ENCODE assay signal across 1 cellular context in the genomic region with DNA sequence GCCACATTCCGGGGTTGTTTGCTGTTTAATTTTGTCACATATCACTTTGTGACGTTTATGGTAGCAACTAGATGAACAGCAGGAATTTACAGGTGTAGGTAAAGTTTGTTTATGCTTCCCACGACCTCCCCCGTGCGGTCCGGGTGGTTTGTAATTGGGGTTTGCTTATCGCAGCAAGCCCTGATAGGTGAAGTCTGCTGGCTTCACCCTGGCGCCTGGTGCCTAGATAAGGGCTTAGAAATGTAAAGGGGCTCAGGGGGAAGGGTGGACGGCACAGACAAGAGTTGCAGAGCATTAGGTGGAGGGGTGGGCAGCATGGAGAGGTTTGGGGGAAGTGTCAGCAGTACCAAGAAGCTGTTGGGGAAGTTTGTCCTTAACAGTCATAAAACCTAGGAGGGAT.
A peak's percentile ranks its signal among the peaks of the same experiment; 100 is the strongest.
TF ChIP-seq lines count a peak whose summit lies in the region.

No MANE protein-coding gene starts in this region.

TF ChIP-seq in K562, 482 proteins besides CTCF, POLR2A, EP300 and RAD21 (continued from another document):
- TF ChIP-seq NR2C1 (IDR thresholded peaks at IDR 0.05) (no peak), NR2C1 (tag; IDR thresholded peaks at IDR 0.05) (no peak), TRIM24 (IDR thresholded peaks at IDR 0.05) (peak; percentile 51 to 82; a peak in 3 of 4 replicates), ZEB2 (IDR thresholded peaks at IDR 0.05) (peak; percentile 88), ZNF79 (CRISPR knock-in tag; IDR thresholded peaks at IDR 0.05; ENCODE audit: low read depth) (no peak), SMAD4 (CRISPR knock-in tag; conservative IDR thresholded peaks at IDR 0.05) (peak; percentile 56), HDAC2 (IDR thresholded peaks at IDR 0.05) (0 out of 2 replicates have a peak, but pooled peaks have one; percentile 34), GABPB1 (CRISPR knock-in tag; IDR thresholded peaks at IDR 0.05) (no peak), FOXM1 (IDR thresholded peaks at IDR 0.05; ENCODE audit: low read depth) (peak; percentile 35; the same call in 1 of the 2 replicates), FOXM1 (CRISPR knock-in tag; IDR thresholded peaks at IDR 0.05; ENCODE audit: low read depth) (no peak), PHB (CRISPR knock-in tag; IDR thresholded peaks at IDR 0.05) (no peak), PHF20 (IDR thresholded peaks at IDR 0.05; ENCODE audit: partially characterized antibody) (peak; percentile 15), EGR1 (conservative IDR thresholded peaks at IDR 0.05) (peak; percentile 46; the same call in 1 of the 2 replicates), ELF2 (CRISPR knock-in tag; IDR thresholded peaks at IDR 0.05) (no peak), CBFA2T3 (IDR thresholded peaks at IDR 0.05) (peak; percentile 93), FOXJ2 (tag; IDR thresholded peaks at IDR 0.05) (no peak; the same call in 1 of the 2 replicates), PML (IDR thresholded peaks at IDR 0.05; ENCODE audit: low read length) (peak; percentile 40; the same call in 1 of the 2 replicates), FOXJ3 (CRISPR knock-in tag; IDR thresholded peaks at IDR 0.05) (no peak), ZZZ3 (IDR thresholded peaks at IDR 0.05) (no peak), ARID1B (IDR thresholded peaks at IDR 0.05) (peak; percentile 88), NFIC (IDR thresholded peaks at IDR 0.05) (peak; percentile 62), CXXC5 (CRISPR knock-in tag; IDR thresholded peaks at IDR 0.05) (peak; percentile 46), MBD2 (IDR thresholded peaks at IDR 0.05; ENCODE audit: borderline replicate concordance, low read depth) (peak; percentile 47; the same call in 1 of the 2 replicates), SMARCA4 (IDR thresholded peaks at IDR 0.05) (peak; percentile 81), RBM14 (IDR thresholded peaks at IDR 0.05; ENCODE audit: borderline replicate concordance, insufficient read depth, low read depth, low read length) (no peak), RCOR1 (IDR thresholded peaks at IDR 0.05; ENCODE audit: borderline replicate concordance in 1 of 2, low read depth in 2 of 2, low read length in 2 of 2) (peak in 1 of 2 experiments; percentile 76; a peak in 1 of 4 replicates), SOX6 (IDR thresholded peaks at IDR 0.05) (peak; percentile 37; the same call in 1 of the 2 replicates), ATF1 (CRISPR knock-in tag; IDR thresholded peaks at IDR 0.05) (no peak), ATF1 (tag; IDR thresholded peaks at IDR 0.05) (0 out of 2 replicates have a peak, but pooled peaks have one; percentile 19), ZNF263 (CRISPR knock-in tag; IDR thresholded peaks at IDR 0.05; ENCODE audit: borderline replicate concordance) (no peak), MAFF (IDR thresholded peaks at IDR 0.05; ENCODE audit: low read length) (no peak), ETS2 (tag; IDR thresholded peaks at IDR 0.05; ENCODE audit: borderline replicate concordance, poor library complexity, severe bottlenecking) (no peak), RHOXF2B (CRISPR knock-in tag; conservative IDR thresholded peaks at IDR 0.05) (no peak), NCOR1 (IDR thresholded peaks at IDR 0.05) (peak; percentile 82)
- TF ChIP-seq, protein P1, sequence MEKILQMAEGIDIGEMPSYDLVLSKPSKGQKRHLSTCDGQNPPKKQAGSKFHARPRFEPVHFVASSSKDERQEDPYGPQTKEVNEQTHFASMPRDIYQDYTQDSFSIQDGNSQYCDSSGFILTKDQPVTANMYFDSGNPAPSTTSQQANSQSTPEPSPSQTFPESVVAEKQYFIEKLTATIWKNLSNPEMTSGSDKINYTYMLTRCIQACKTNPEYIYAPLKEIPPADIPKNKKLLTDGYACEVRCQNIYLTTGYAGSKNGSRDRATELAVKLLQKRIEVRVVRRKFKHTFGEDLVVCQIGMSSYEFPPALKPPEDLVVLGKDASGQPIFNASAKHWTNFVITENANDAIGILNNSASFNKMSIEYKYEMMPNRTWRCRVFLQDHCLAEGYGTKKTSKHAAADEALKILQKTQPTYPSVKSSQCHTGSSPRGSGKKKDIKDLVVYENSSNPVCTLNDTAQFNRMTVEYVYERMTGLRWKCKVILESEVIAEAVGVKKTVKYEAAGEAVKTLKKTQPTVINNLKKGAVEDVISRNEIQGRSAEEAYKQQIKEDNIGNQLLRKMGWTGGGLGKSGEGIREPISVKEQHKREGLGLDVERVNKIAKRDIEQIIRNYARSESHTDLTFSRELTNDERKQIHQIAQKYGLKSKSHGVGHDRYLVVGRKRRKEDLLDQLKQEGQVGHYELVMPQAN (IDR thresholded peaks at IDR 0.05; ENCODE audit: borderline replicate concordance) = no peak
- TF ChIP-seq, protein P2, sequence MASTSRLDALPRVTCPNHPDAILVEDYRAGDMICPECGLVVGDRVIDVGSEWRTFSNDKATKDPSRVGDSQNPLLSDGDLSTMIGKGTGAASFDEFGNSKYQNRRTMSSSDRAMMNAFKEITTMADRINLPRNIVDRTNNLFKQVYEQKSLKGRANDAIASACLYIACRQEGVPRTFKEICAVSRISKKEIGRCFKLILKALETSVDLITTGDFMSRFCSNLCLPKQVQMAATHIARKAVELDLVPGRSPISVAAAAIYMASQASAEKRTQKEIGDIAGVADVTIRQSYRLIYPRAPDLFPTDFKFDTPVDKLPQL (IDR thresholded peaks at IDR 0.05; ENCODE audit: extremely low read depth, insufficient read length) = no peak
- TF ChIP-seq, protein P3, sequence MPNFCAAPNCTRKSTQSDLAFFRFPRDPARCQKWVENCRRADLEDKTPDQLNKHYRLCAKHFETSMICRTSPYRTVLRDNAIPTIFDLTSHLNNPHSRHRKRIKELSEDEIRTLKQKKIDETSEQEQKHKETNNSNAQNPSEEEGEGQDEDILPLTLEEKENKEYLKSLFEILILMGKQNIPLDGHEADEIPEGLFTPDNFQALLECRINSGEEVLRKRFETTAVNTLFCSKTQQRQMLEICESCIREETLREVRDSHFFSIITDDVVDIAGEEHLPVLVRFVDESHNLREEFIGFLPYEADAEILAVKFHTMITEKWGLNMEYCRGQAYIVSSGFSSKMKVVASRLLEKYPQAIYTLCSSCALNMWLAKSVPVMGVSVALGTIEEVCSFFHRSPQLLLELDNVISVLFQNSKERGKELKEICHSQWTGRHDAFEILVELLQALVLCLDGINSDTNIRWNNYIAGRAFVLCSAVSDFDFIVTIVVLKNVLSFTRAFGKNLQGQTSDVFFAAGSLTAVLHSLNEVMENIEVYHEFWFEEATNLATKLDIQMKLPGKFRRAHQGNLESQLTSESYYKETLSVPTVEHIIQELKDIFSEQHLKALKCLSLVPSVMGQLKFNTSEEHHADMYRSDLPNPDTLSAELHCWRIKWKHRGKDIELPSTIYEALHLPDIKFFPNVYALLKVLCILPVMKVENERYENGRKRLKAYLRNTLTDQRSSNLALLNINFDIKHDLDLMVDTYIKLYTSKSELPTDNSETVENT (CRISPR knock-in tag; IDR thresholded peaks at IDR 0.05) = no peak
